Comparison of ENCODE assay signal across 12 cellular contexts in genomic region chr4:1544861-1545275, GRCh38.
DNase-seq lines count a peak whose midpoint lies in the region; ATAC-seq and TF ChIP-seq lines count a peak whose summit lies in the region.
"Had no signal": no experiment of that assay in that cellular context is flagged by ENCODE, and none has a peak within 500 bp of the region (broad histone marks: within the 10 kb centered on the region; RNA-seq: fewer than 3 reads in every experiment).

No MANE protein-coding gene starts in this region.

- H3K4me1 ChIP-seq in CD8-positive, alpha-beta T cell (ENCODE audit: insufficient read depth, low read length), result peaks cover 20% of the 10 kb centered on the region
- H3K4me1 ChIP-seq in lower lobe of right lung (peaks cover 16% of the 10 kb centered on the region), BE2C (no peaks in the 10 kb centered on the region)
- H3K4me1 ChIP-seq: SJSA1 had no signal

- peak in 3 of 7 experiments; percentile 25 to 33 (median 27) for DNase-seq in CD8-positive, alpha-beta T cell
- DNase-seq in SK-N-MC (ENCODE audit: low read depth, low spot score) (peak; percentile 35), lower lobe of right lung (no peak), BE2C (no peak)
- DNase-seq: effector CD8-positive, alpha-beta T cell; hippocampal formation; NCI-H1930 had no signal

- no peaks in the 10 kb centered on the region for H3K36me3 Mint-ChIP-seq in CD8-positive, alpha-beta T cell

- H3K27ac ChIP-seq in C4-2B, result peak overlapping the region; percentile 51
- no peak overlapping the region for H3K27ac ChIP-seq in CD8-positive, alpha-beta T cell (ENCODE audit: low read depth, low read length)
- H3K27ac ChIP-seq in SK-N-MC, result no peak overlapping the region
- peak overlapping the region; percentile 49 for H3K27ac ChIP-seq in lower lobe of right lung
- H3K27ac ChIP-seq: SJSA1, vagina had no signal

- H3K9me3 ChIP-seq in CD8-positive, alpha-beta T cell (ENCODE audit: low read length), result no peaks in the 10 kb centered on the region
- H3K9me3 ChIP-seq in SK-N-MC (ENCODE audit: low read depth, low read length) (no peaks in the 10 kb centered on the region), lower lobe of right lung (no peaks in the 10 kb centered on the region), BE2C (no peaks in the 10 kb centered on the region)
- H3K9me3 ChIP-seq: SJSA1, vagina had no signal

- peak; percentile 43 for ATAC-seq in CD8-positive, alpha-beta T cell
- ATAC-seq in lower lobe of right lung (no peak), GM21717 (IDR thresholded peaks at IDR 0.05; ENCODE audit: unreplicated experiment) (no peak), GM18873 (IDR thresholded peaks at IDR 0.05; ENCODE audit: low FRiP score, unreplicated experiment) (no peak)

- no peaks in the 10 kb centered on the region for H3K27me3 ChIP-seq in CD8-positive, alpha-beta T cell (ENCODE audit: insufficient read depth, low read length)
- no peaks in the 10 kb centered on the region for H3K27me3 ChIP-seq in lower lobe of right lung (ENCODE audit: low read depth)
- H3K27me3 ChIP-seq in BE2C, result peaks cover 39% of the 10 kb centered on the region
- H3K27me3 ChIP-seq: SJSA1, vagina had no signal

- H3K36me3 ChIP-seq in CD8-positive, alpha-beta T cell (ENCODE audit: insufficient read depth, low read length), result no peaks in the 10 kb centered on the region
- H3K36me3 ChIP-seq in SK-N-MC (ENCODE audit: insufficient read depth, low read length) (no peaks in the 10 kb centered on the region), lower lobe of right lung (no peaks in the 10 kb centered on the region), BE2C (no peaks in the 10 kb centered on the region)
- H3K36me3 ChIP-seq: SJSA1, vagina had no signal

- H3K4me1 Mint-ChIP-seq in CD8-positive, alpha-beta T cell (ENCODE audit: low read depth), result peaks cover 21% of the 10 kb centered on the region

- H3K9ac ChIP-seq in SK-N-MC (ENCODE audit: insufficient read length), result no peak overlapping the region

- intact Hi-C loops in CD8-positive, alpha-beta T cell (cut with DNase I, micrococcal nuclease), result loop anchor here in 1 of 2 experiments (5.0 kb wide), 1 partner anchor 33 kb away; no protein-coding TSS in a partner anchor
- intact Hi-C loops in lower lobe of right lung (cut with DNase I), result no loop called here

- CTCF ChIA-PET in CD8-positive, alpha-beta T cell (lab: Charles Lee), result interaction anchor here (0.6 kb wide), 1 partner anchor 85 kb away, joined by 3 read pairs; no protein-coding TSS in a partner anchor

- peak overlapping the region; percentile 92 for H3K27ac Mint-ChIP-seq in CD8-positive, alpha-beta T cell

- POLR2A ChIA-PET in CD8-positive, alpha-beta T cell (lab: Charles Lee), result no interaction called here

- no peaks in the 10 kb centered on the region for H3K9me3 Mint-ChIP-seq in CD8-positive, alpha-beta T cell

- peaks cover 3% of the 10 kb centered on the region for H3K27me3 Mint-ChIP-seq in CD8-positive, alpha-beta T cell (ENCODE audit: low read depth)

- TF ChIP-seq CTCF in C4-2B (conservative IDR thresholded peaks at IDR 0.05) (no peak), lower lobe of right lung (IDR thresholded peaks at IDR 0.05) (no peak), BE2C (IDR thresholded peaks at IDR 0.05; ENCODE audit: low read depth, low read length) (no peak)
- no peak for TF ChIP-seq CTCF in CD8-positive, alpha-beta T cell (IDR thresholded peaks at IDR 0.05)

- peak overlapping the region; percentile 73 for H3K4me3 Mint-ChIP-seq in CD8-positive, alpha-beta T cell

- no peak overlapping the region for H3K4me3 ChIP-seq in CD8-positive, alpha-beta T cell (ENCODE audit: low read depth, low read length)
- H3K4me3 ChIP-seq in SK-N-MC (0 out of 2 replicates have a peak overlapping the region, but pooled peaks have one; percentile 36), lower lobe of right lung (peak overlapping the region; percentile 29), BE2C (ENCODE audit: low read depth, low read length) (no peak overlapping the region)
- H3K4me3 ChIP-seq: SJSA1, vagina had no signal

Comparison
In these comparisons a context has a peak if more than half of its experiments do, and no peak if none do; other contexts are left out.
1. H3K27ac ChIP-seq: peak in C4-2B (single experiment) and lower lobe of right lung (single experiment); none in CD8-positive, alpha-beta T cell (single experiment) and SK-N-MC (single experiment).
2. H3K4me3 ChIP-seq: peak in SK-N-MC (single experiment) and lower lobe of right lung (single experiment); none in CD8-positive, alpha-beta T cell (single experiment) and BE2C (single experiment).